In genomic region chrX:48919947-48920712, GRCh38 we compare ENCODE assay signal across 10 cellular contexts. TPM values are rescaled to one million over a fixed set of nuclear protein-coding genes. Genes with fewer than 3 reads are reported as not detected.
DNase-seq lines count a peak whose midpoint lies in the region; ATAC-seq and TF ChIP-seq lines count a peak whose summit lies in the region.
"Had no signal": no experiment of that assay in that cellular context is flagged by ENCODE, and none has a peak within 500 bp of the region (broad histone marks: within the 10 kb centered on the region; RNA-seq: fewer than 3 reads in every experiment).

No MANE protein-coding gene starts in this region.

- DNase-seq in left ventricle myocardium inferior (no peak), heart left ventricle (no peak), mesendoderm (no peak), transverse colon (no peak), HK-2 (ENCODE audit: unreplicated experiment) (no peak), kidney tubule cell (ENCODE audit: low spot score) (no peak)
- peak; percentile 67 for DNase-seq in activated naive CD4-positive, alpha-beta T cell treated with anti-CD3 and anti-CD28 coated beads for 36 hours
- DNase-seq: NCI-H1417; stimulated activated CD4-positive, alpha-beta T cell treated with anti-CD3 and anti-CD28 coated beads, Interleukin-4, amount 100 ng/mL, for 1 hour had no signal

- no peak overlapping the region for H4K5ac ChIP-seq in mesendoderm (ENCODE audit: low read length)

- peak overlapping the region; percentile 82 for H3K56ac ChIP-seq in mesendoderm (ENCODE audit: low read length)

- H2BK15ac ChIP-seq in mesendoderm (replicated peaks; ENCODE audit: low read depth) = no peak overlapping the region

- in situ Hi-C loops in transverse colon (cut with MboI; ENCODE audit: low pct_ligation_motif_present in 1 of 4, low pct_unique_long_range_greater_than_20kb in 1 of 4, low sequenced_read_pairs in 3 of 4) = loop anchor here in 1 of 4 donors (25.0 kb wide), 1 partner anchor 283 kb away; no protein-coding TSS in a partner anchor

- peak overlapping the region; percentile 68 for H3K4ac ChIP-seq in mesendoderm (ENCODE audit: low read depth, low read length)

- H3K23ac ChIP-seq in mesendoderm (ENCODE audit: low read length) = peak overlapping the region; percentile 48

- H4K8ac ChIP-seq in mesendoderm (ENCODE audit: low read depth, low read length) = no peak overlapping the region

- H2BK5ac ChIP-seq in mesendoderm (ENCODE audit: low read length) = peak overlapping the region; percentile 29

- peak overlapping the region; percentile 74 for H3K9ac ChIP-seq in mesendoderm (ENCODE audit: low read length)

- H2BK120ac ChIP-seq in mesendoderm (ENCODE audit: low read depth, low read length) = no peak overlapping the region

- TF ChIP-seq POLR2A in heart left ventricle (IDR thresholded peaks at IDR 0.05) = no peak
- TF ChIP-seq POLR2A in transverse colon (IDR thresholded peaks at IDR 0.05) = peak; percentile 3

- no peak overlapping the region for H3K18ac ChIP-seq in mesendoderm (ENCODE audit: low read length)

- H3K27ac ChIP-seq in left ventricle myocardium inferior (replicated peaks) (peak overlapping the region; percentile 84), heart left ventricle (peak overlapping the region in 6 of 12 donors; percentile 69 to 85 (median 72)), mesendoderm (ENCODE audit: low read depth, low read length) (peak overlapping the region; percentile 87), transverse colon (peak overlapping the region; percentile 86 to 95 (median 94))

- H3K36me3 Mint-ChIP-seq in activated naive CD4-positive, alpha-beta T cell treated with anti-CD3 and anti-CD28 coated beads for 36 hours (ENCODE audit: low read depth) = peaks cover 63% of the 10 kb centered on the region

- peaks cover 28% of the 10 kb centered on the region for H3K4me1 ChIP-seq in left ventricle myocardium inferior
- peaks cover 0 to 18% (median 2%) of the 10 kb centered on the region in 12 donors for H3K4me1 ChIP-seq in heart left ventricle
- H3K4me1 ChIP-seq in mesendoderm (ENCODE audit: control insufficient read depth, low read depth, low read length) = peaks cover 9% of the 10 kb centered on the region
- peaks cover 0 to 13% (median 8%) of the 10 kb centered on the region in 4 donors for H3K4me1 ChIP-seq in transverse colon

- no peak for TF ChIP-seq EP300 in transverse colon (IDR thresholded peaks at IDR 0.05; ENCODE audit: low read depth)

- CTCF ChIA-PET in activated naive CD4-positive, alpha-beta T cell treated with anti-CD3 and anti-CD28 coated beads for 36 hours (lab: Charles Lee) = interaction anchor here (1.0 to 3.7 kb wide), 3 partner anchors 15 to 25 kb away, joined by 4 to 42 read pairs (median 4); no protein-coding TSS in a partner anchor

- no peaks in the 10 kb centered on the region for H3K27me3 ChIP-seq in left ventricle myocardium inferior (ENCODE audit: low read depth)
- H3K27me3 ChIP-seq in heart left ventricle = no peaks in the 10 kb centered on the region
- no peaks in the 10 kb centered on the region for H3K27me3 ChIP-seq in mesendoderm (ENCODE audit: insufficient read depth, low read length, poor library complexity)
- H3K27me3 ChIP-seq in transverse colon = no peaks in the 10 kb centered on the region

- H3K4me3 ChIP-seq in left ventricle myocardium inferior (no peak overlapping the region), heart left ventricle (peak overlapping the region in 4 of 12 donors; percentile 60 to 74 (median 65)), mesendoderm (ENCODE audit: low read length) (no peak overlapping the region), transverse colon (no peak overlapping the region)

- no peak for ATAC-seq in heart left ventricle
- ATAC-seq in GM18907 (IDR thresholded peaks at IDR 0.05; ENCODE audit: unreplicated experiment) = no peak

- peaks cover 2% of the 10 kb centered on the region for H3K27me3 Mint-ChIP-seq in activated naive CD4-positive, alpha-beta T cell treated with anti-CD3 and anti-CD28 coated beads for 36 hours (ENCODE audit: low read depth)

- H2AK5ac ChIP-seq in mesendoderm (ENCODE audit: low read length) = peak overlapping the region; percentile 48

- H3K4me3 Mint-ChIP-seq in activated naive CD4-positive, alpha-beta T cell treated with anti-CD3 and anti-CD28 coated beads for 36 hours = peak overlapping the region; percentile 95

- H3K4me2 ChIP-seq in mesendoderm (ENCODE audit: low read length) = no peak overlapping the region

- no peaks in the 10 kb centered on the region for H3K79me1 ChIP-seq in mesendoderm (ENCODE audit: low read length)

- peaks cover 25% of the 10 kb centered on the region for H3K36me3 ChIP-seq in left ventricle myocardium inferior
- H3K36me3 ChIP-seq in heart left ventricle = peaks cover 0 to 28% (median 24%) of the 10 kb centered on the region in 9 donors
- peaks cover 2% of the 10 kb centered on the region for H3K36me3 ChIP-seq in mesendoderm (ENCODE audit: control insufficient read depth, insufficient read depth, low read length)
- peaks cover 0 to 4% (median 0%) of the 10 kb centered on the region in 4 donors for H3K36me3 ChIP-seq in transverse colon

- peak overlapping the region; percentile 99 for H3K27ac Mint-ChIP-seq in activated naive CD4-positive, alpha-beta T cell treated with anti-CD3 and anti-CD28 coated beads for 36 hours

- TF ChIP-seq CTCF in left ventricle myocardium inferior (IDR thresholded peaks at IDR 0.05; ENCODE audit: borderline replicate concordance) = no peak
- TF ChIP-seq CTCF in heart left ventricle (IDR thresholded peaks at IDR 0.05) = no peak
- TF ChIP-seq CTCF in transverse colon (IDR thresholded peaks at IDR 0.05) = no peak

- H3K79me2 ChIP-seq in mesendoderm (ENCODE audit: control insufficient read depth, insufficient read depth, low read length) = peaks cover 15% of the 10 kb centered on the region

- H3K9me3 ChIP-seq in left ventricle myocardium inferior (replicated peaks) (no peaks in the 10 kb centered on the region), heart left ventricle (no peaks in the 10 kb centered on the region), transverse colon (no peaks in the 10 kb centered on the region)

- intact Hi-C loops in left ventricle myocardium inferior (cut with micrococcal nuclease) = no loop called here
- intact Hi-C loops in heart left ventricle (cut with DNase I) = loop anchor here in 4 of 10 donors (5.0 to 10.0 kb wide), 5 partner anchors 115 to 265 kb away; partner anchors contain the start of genes TFE3 (in 2 of the 4) and HDAC6 (in 1 of the 4)
- intact Hi-C loops in activated naive CD4-positive, alpha-beta T cell treated with anti-CD3 and anti-CD28 coated beads for 36 hours (cut with micrococcal nuclease) = loop anchor here (1.0 to 5.0 kb wide), 5 partner anchors 17 to 123 kb away; partner anchors contain the start of genes HDAC6, PQBP1, TFE3 and TIMM17B
- intact Hi-C loops in transverse colon (cut with DNase I; ENCODE audit: low total_unique reads) = loop anchor here (5.0 kb wide), 1 partner anchor 1518 kb away; no protein-coding TSS in a partner anchor

- no peaks in the 10 kb centered on the region for H3K9me3 Mint-ChIP-seq in activated naive CD4-positive, alpha-beta T cell treated with anti-CD3 and anti-CD28 coated beads for 36 hours

- H3K4me1 Mint-ChIP-seq in activated naive CD4-positive, alpha-beta T cell treated with anti-CD3 and anti-CD28 coated beads for 36 hours (ENCODE audit: low read depth) = peaks cover 35% of the 10 kb centered on the region

- 39 to 53% (median 46%) methylated on average over 8 of the region's 8 CpGs for WGBS in heart left ventricle, 4 donors
- WGBS in mesendoderm (ENCODE audit: extremely low coverage, insufficient coverage, low lambda C conversion rate) = no CpG with 5 or more reads among the region's 8 CpGs
- 48% methylated on average over 8 of the region's 8 CpGs; no CpG with 5 or more reads in 1 of the 2 donors for WGBS in transverse colon (ENCODE audit: low coverage in 1 of 2), 2 donors

RNA-seq across cellular contexts. Expression of gene PIM2, which starts 1.3 kb away (rescaled TPM):
- total RNA-seq in left ventricle myocardium inferior = 3.3 TPM
- 10 to 100 TPM in 2 of 9 donors, 1 to 10 TPM in 7; 2.3 to 13.3 (median 3.5) TPM for total RNA-seq in heart left ventricle
- 1 to 10 TPM; 2.0 to 5.4 TPM for polyA plus RNA-seq in heart left ventricle
- total RNA-seq in activated naive CD4-positive, alpha-beta T cell treated with anti-CD3 and anti-CD28 coated beads for 36 hours = 100 to 1,000 TPM; 634 to 648 TPM
- 55.7 TPM for polyA plus RNA-seq in mesendoderm (2013, experiment 1 of 2)
- polyA plus RNA-seq in mesendoderm (2013, experiment 2 of 2) = 57.8 TPM
- 10 to 100 TPM in 3 of 4 donors, not detected in 1; 11.2 to 50.7 (median 20.6) TPM for total RNA-seq in transverse colon

RNA-seq across cellular contexts. Expression of gene SLC35A2, which starts 8.7 kb away (rescaled TPM):
- total RNA-seq in left ventricle myocardium inferior = 10.4 TPM
- 10 to 100 TPM; 10.5 to 23.3 (median 14.4) TPM for total RNA-seq in heart left ventricle
- 10 to 100 TPM in 1 of 2 donors, 1 to 10 TPM in 1; 6.1 to 28.5 TPM for polyA plus RNA-seq in heart left ventricle
- 10 to 100 TPM; 23.9 to 26.7 TPM for total RNA-seq in activated naive CD4-positive, alpha-beta T cell treated with anti-CD3 and anti-CD28 coated beads for 36 hours
- 15.8 TPM for polyA plus RNA-seq in mesendoderm (2013, experiment 1 of 2)
- 15.7 TPM for polyA plus RNA-seq in mesendoderm (2013, experiment 2 of 2)
- 10 to 100 TPM; 29.5 to 48.3 (median 33.8) TPM for total RNA-seq in transverse colon

RNA-seq across cellular contexts. Expression of gene PQBP1, which starts 22.4 kb away (rescaled TPM):
- 60.3 TPM for total RNA-seq in left ventricle myocardium inferior
- 10 to 100 TPM; 45.3 to 67.0 (median 52.9) TPM for total RNA-seq in heart left ventricle
- 10 to 100 TPM; 88.0 to 99.0 TPM for polyA plus RNA-seq in heart left ventricle
- 10 to 100 TPM; 86.8 to 94.5 TPM for total RNA-seq in activated naive CD4-positive, alpha-beta T cell treated with anti-CD3 and anti-CD28 coated beads for 36 hours
- polyA plus RNA-seq in mesendoderm (2013, experiment 1 of 2) = 83.0 TPM
- 83.7 TPM for polyA plus RNA-seq in mesendoderm (2013, experiment 2 of 2)
- 10 to 100 TPM; 21.7 to 92.3 (median 63.8) TPM for total RNA-seq in transverse colon

RNA-seq across cellular contexts. Expression of gene TIMM17B, which starts 22.6 kb away (rescaled TPM):
- total RNA-seq in left ventricle myocardium inferior = 76.1 TPM
- total RNA-seq in heart left ventricle = 10 to 100 TPM; 57.1 to 86.9 (median 71.0) TPM
- polyA plus RNA-seq in heart left ventricle = 10 to 100 TPM; 74.0 to 91.0 TPM
- total RNA-seq in activated naive CD4-positive, alpha-beta T cell treated with anti-CD3 and anti-CD28 coated beads for 36 hours = 10 to 100 TPM; 88.0 to 94.9 TPM
- polyA plus RNA-seq in mesendoderm (2013, experiment 1 of 2) = 52.0 TPM
- 55.2 TPM for polyA plus RNA-seq in mesendoderm (2013, experiment 2 of 2)
- 10 to 100 TPM; 26.7 to 61.3 (median 43.7) TPM for total RNA-seq in transverse colon

RNA-seq across cellular contexts. Expression of gene OTUD5, which starts 37.3 kb away (rescaled TPM):
- 21.2 TPM for total RNA-seq in left ventricle myocardium inferior
- total RNA-seq in heart left ventricle = 10 to 100 TPM; 17.6 to 31.1 (median 24.6) TPM
- 10 to 100 TPM; 17.2 to 32.7 TPM for polyA plus RNA-seq in heart left ventricle
- total RNA-seq in activated naive CD4-positive, alpha-beta T cell treated with anti-CD3 and anti-CD28 coated beads for 36 hours = 10 to 100 TPM; 69.1 to 70.5 TPM
- 36.6 TPM for polyA plus RNA-seq in mesendoderm (2013, experiment 1 of 2)
- 35.8 TPM for polyA plus RNA-seq in mesendoderm (2013, experiment 2 of 2)
- total RNA-seq in transverse colon = 10 to 100 TPM; 39.4 to 96.9 (median 40.6) TPM

Comparison
In these comparisons a context has a peak if more than half of its experiments do, and no peak if none do; other contexts are left out.
1. RNA of gene PIM2, which starts 1.3 kb away (total RNA-seq): 634 to 648 TPM in activated naive CD4-positive, alpha-beta T cell treated with anti-CD3 and anti-CD28 coated beads for 36 hours; 11.2 to 50.7 TPM in transverse colon, 2.3 to 13.3 TPM in heart left ventricle and 3.3 TPM in left ventricle myocardium inferior (single experiment); every median in the first group is over 10 times any median in the second.